9 cellular contexts compared by ENCODE assay signal in genomic region chr2:59888015-59888414, GRCh38.
A peak's percentile ranks its signal among the peaks of the same experiment; 100 is the strongest.
DNase-seq lines count a peak whose midpoint lies in the region; ATAC-seq and TF ChIP-seq lines count a peak whose summit lies in the region.
"Had no signal": no experiment of that assay in that cellular context is flagged by ENCODE, and none has a peak within 500 bp of the region (broad histone marks: within the 10 kb centered on the region; RNA-seq: fewer than 3 reads in every experiment).

No MANE protein-coding gene starts in this region.

- ATAC-seq in GM18909 (IDR thresholded peaks at IDR 0.05; ENCODE audit: poor library complexity, unreplicated experiment), result peak; percentile 95
- ATAC-seq in HG02840 (IDR thresholded peaks at IDR 0.05; ENCODE audit: low FRiP score, unreplicated experiment), result peak; percentile 97
- peak; percentile 56 for ATAC-seq in mucosa of descending colon
- ATAC-seq: Panc1 had no signal

- H3K9me3 ChIP-seq in mucosa of descending colon, result no peaks in the 10 kb centered on the region

- peak; percentile 24 for DNase-seq in T-helper 2 cell treated with Interferon-gamma antibody and Interleukin-4, amounts not matched to agents 5 μg/mL and 100 μg/mL, for 36 hours (ENCODE audit: low spot score)
- DNase-seq in mucosa of descending colon, result peak in 1 of 3 donors; percentile 2
- DNase-seq in DMS79 treated with DMSO at 0.1 percent for 48 hours (lab: John Stamatoyannopoulos, UW), result no peak
- no peak for DNase-seq in COLO829 (ENCODE audit: low spot score)
- no peak for DNase-seq in AML-193 (lab: John Stamatoyannopoulos, UW)
- no peak for DNase-seq in LoVo (ENCODE audit: low spot score)

- H3K36me3 Mint-ChIP-seq in T-helper 2 cell treated with Interferon-gamma antibody and Interleukin-4, amounts not matched to agents 5 μg/mL and 100 μg/mL, for 36 hours (ENCODE audit: low read depth), result no peaks in the 10 kb centered on the region

- peak overlapping the region; percentile 62 for H3K27ac Mint-ChIP-seq in T-helper 2 cell treated with Interferon-gamma antibody and Interleukin-4, amounts not matched to agents 5 μg/mL and 100 μg/mL, for 36 hours

- no peak overlapping the region for H3K4me3 ChIP-seq in mucosa of descending colon

- H3K9me3 Mint-ChIP-seq in T-helper 2 cell treated with Interferon-gamma antibody and Interleukin-4, amounts not matched to agents 5 μg/mL and 100 μg/mL, for 36 hours, result no peaks in the 10 kb centered on the region

- intact Hi-C loops in mucosa of descending colon (cut with DNase I, micrococcal nuclease), result no loop called here

- H3K27me3 Mint-ChIP-seq in T-helper 2 cell treated with Interferon-gamma antibody and Interleukin-4, amounts not matched to agents 5 μg/mL and 100 μg/mL, for 36 hours (ENCODE audit: low read depth), result peaks cover 5% of the 10 kb centered on the region

- H3K4me1 Mint-ChIP-seq in T-helper 2 cell treated with Interferon-gamma antibody and Interleukin-4, amounts not matched to agents 5 μg/mL and 100 μg/mL, for 36 hours (ENCODE audit: low read depth), result peaks cover 30% of the 10 kb centered on the region

- no peaks in the 10 kb centered on the region for H3K4me1 ChIP-seq in mucosa of descending colon (ENCODE audit: low read depth)

- no peak for TF ChIP-seq CTCF in mucosa of descending colon (IDR thresholded peaks at IDR 0.05)

- H3K4me3 Mint-ChIP-seq in T-helper 2 cell treated with Interferon-gamma antibody and Interleukin-4, amounts not matched to agents 5 μg/mL and 100 μg/mL, for 36 hours, result peak overlapping the region; percentile 46

- H3K36me3 ChIP-seq in mucosa of descending colon (ENCODE audit: low read depth), result no peaks in the 10 kb centered on the region
